Comparison of ENCODE assay signal across 1 cellular context in the genomic region with DNA sequence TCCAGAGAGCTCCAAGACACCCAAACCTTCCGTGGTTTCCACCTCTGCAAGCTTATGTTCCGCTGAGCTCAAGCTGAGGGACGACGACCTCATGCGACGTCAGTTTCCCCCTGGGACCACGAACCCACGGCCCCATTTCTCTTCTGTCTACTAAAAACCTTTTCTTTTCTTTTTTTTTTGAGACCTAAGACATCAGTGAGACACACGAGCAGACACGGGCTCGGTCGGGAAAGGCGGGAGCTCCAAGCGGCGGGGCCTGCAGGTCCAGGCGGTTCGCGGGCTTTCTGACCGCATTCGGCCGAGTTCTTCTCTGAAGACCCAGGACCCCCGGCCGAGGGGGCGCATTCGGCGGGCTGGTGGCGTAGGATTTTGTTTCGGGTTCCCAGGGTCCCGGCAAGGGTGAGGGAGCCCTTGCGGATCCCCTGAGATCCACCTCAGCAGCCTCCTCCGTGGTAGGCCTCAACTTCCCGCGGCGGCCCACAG.
TF ChIP-seq lines count a peak whose summit lies in the region.

No MANE protein-coding gene starts in this region.

TF ChIP-seq in K562, 482 proteins besides CTCF, POLR2A, EP300 and RAD21 (continued from another document):
- TF ChIP-seq, protein P1, sequence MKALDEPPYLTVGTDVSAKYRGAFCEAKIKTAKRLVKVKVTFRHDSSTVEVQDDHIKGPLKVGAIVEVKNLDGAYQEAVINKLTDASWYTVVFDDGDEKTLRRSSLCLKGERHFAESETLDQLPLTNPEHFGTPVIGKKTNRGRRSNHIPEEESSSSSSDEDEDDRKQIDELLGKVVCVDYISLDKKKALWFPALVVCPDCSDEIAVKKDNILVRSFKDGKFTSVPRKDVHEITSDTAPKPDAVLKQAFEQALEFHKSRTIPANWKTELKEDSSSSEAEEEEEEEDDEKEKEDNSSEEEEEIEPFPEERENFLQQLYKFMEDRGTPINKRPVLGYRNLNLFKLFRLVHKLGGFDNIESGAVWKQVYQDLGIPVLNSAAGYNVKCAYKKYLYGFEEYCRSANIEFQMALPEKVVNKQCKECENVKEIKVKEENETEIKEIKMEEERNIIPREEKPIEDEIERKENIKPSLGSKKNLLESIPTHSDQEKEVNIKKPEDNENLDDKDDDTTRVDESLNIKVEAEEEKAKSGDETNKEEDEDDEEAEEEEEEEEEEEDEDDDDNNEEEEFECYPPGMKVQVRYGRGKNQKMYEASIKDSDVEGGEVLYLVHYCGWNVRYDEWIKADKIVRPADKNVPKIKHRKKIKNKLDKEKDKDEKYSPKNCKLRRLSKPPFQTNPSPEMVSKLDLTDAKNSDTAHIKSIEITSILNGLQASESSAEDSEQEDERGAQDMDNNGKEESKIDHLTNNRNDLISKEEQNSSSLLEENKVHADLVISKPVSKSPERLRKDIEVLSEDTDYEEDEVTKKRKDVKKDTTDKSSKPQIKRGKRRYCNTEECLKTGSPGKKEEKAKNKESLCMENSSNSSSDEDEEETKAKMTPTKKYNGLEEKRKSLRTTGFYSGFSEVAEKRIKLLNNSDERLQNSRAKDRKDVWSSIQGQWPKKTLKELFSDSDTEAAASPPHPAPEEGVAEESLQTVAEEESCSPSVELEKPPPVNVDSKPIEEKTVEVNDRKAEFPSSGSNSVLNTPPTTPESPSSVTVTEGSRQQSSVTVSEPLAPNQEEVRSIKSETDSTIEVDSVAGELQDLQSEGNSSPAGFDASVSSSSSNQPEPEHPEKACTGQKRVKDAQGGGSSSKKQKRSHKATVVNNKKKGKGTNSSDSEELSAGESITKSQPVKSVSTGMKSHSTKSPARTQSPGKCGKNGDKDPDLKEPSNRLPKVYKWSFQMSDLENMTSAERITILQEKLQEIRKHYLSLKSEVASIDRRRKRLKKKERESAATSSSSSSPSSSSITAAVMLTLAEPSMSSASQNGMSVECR (CRISPR knock-in tag; IDR thresholded peaks at IDR 0.05): peak; percentile 68; the same call in 1 of the 2 replicates
- TF ChIP-seq HDAC1 (IDR thresholded peaks at IDR 0.05): peak in 1 of 2 experiments; percentile 15; a peak in 1 of 4 replicates
- no peak for TF ChIP-seq TRIM24 (IDR thresholded peaks at IDR 0.05)
- TF ChIP-seq, protein P2, sequence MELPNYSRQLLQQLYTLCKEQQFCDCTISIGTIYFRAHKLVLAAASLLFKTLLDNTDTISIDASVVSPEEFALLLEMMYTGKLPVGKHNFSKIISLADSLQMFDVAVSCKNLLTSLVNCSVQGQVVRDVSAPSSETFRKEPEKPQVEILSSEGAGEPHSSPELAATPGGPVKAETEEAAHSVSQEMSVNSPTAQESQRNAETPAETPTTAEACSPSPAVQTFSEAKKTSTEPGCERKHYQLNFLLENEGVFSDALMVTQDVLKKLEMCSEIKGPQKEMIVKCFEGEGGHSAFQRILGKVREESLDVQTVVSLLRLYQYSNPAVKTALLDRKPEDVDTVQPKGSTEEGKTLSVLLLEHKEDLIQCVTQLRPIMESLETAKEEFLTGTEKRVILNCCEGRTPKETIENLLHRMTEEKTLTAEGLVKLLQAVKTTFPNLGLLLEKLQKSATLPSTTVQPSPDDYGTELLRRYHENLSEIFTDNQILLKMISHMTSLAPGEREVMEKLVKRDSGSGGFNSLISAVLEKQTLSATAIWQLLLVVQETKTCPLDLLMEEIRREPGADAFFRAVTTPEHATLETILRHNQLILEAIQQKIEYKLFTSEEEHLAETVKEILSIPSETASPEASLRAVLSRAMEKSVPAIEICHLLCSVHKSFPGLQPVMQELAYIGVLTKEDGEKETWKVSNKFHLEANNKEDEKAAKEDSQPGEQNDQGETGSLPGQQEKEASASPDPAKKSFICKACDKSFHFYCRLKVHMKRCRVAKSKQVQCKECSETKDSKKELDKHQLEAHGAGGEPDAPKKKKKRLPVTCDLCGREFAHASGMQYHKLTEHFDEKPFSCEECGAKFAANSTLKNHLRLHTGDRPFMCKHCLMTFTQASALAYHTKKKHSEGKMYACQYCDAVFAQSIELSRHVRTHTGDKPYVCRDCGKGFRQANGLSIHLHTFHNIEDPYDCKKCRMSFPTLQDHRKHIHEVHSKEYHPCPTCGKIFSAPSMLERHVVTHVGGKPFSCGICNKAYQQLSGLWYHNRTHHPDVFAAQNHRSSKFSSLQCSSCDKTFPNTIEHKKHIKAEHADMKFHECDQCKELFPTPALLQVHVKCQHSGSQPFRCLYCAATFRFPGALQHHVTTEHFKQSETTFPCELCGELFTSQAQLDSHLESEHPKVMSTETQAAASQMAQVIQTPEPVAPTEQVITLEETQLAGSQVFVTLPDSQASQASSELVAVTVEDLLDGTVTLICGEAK (IDR thresholded peaks at IDR 0.05): no peak
- TF ChIP-seq, protein P2 (CRISPR knock-in tag; IDR thresholded peaks at IDR 0.05): no peak
- no peak for TF ChIP-seq ZNF445 (CRISPR knock-in tag; IDR thresholded peaks at IDR 0.05; ENCODE audit: low read depth)
- no peak for TF ChIP-seq NONO (IDR thresholded peaks at IDR 0.05; ENCODE audit: low read depth in 2 of 2, low read length in 1 of 2)
- TF ChIP-seq, protein P3, sequence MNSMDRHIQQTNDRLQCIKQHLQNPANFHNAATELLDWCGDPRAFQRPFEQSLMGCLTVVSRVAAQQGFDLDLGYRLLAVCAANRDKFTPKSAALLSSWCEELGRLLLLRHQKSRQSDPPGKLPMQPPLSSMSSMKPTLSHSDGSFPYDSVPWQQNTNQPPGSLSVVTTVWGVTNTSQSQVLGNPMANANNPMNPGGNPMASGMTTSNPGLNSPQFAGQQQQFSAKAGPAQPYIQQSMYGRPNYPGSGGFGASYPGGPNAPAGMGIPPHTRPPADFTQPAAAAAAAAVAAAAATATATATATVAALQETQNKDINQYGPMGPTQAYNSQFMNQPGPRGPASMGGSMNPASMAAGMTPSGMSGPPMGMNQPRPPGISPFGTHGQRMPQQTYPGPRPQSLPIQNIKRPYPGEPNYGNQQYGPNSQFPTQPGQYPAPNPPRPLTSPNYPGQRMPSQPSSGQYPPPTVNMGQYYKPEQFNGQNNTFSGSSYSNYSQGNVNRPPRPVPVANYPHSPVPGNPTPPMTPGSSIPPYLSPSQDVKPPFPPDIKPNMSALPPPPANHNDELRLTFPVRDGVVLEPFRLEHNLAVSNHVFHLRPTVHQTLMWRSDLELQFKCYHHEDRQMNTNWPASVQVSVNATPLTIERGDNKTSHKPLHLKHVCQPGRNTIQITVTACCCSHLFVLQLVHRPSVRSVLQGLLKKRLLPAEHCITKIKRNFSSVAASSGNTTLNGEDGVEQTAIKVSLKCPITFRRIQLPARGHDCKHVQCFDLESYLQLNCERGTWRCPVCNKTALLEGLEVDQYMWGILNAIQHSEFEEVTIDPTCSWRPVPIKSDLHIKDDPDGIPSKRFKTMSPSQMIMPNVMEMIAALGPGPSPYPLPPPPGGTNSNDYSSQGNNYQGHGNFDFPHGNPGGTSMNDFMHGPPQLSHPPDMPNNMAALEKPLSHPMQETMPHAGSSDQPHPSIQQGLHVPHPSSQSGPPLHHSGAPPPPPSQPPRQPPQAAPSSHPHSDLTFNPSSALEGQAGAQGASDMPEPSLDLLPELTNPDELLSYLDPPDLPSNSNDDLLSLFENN (IDR thresholded peaks at IDR 0.05; ENCODE audit: low read depth in 2 of 2, low read length in 2 of 2): no peak
- TF ChIP-seq, protein P4, sequence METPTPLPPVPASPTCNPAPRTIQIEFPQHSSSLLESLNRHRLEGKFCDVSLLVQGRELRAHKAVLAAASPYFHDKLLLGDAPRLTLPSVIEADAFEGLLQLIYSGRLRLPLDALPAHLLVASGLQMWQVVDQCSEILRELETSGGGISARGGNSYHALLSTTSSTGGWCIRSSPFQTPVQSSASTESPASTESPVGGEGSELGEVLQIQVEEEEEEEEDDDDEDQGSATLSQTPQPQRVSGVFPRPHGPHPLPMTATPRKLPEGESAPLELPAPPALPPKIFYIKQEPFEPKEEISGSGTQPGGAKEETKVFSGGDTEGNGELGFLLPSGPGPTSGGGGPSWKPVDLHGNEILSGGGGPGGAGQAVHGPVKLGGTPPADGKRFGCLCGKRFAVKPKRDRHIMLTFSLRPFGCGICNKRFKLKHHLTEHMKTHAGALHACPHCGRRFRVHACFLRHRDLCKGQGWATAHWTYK (CRISPR knock-in tag; IDR thresholded peaks at IDR 0.05): no peak
- no peak for TF ChIP-seq SREBF2 (CRISPR knock-in tag; IDR thresholded peaks at IDR 0.05)
- TF ChIP-seq ZNF444 (CRISPR knock-in tag; IDR thresholded peaks at IDR 0.05): no peak
- TF ChIP-seq, protein P5, sequence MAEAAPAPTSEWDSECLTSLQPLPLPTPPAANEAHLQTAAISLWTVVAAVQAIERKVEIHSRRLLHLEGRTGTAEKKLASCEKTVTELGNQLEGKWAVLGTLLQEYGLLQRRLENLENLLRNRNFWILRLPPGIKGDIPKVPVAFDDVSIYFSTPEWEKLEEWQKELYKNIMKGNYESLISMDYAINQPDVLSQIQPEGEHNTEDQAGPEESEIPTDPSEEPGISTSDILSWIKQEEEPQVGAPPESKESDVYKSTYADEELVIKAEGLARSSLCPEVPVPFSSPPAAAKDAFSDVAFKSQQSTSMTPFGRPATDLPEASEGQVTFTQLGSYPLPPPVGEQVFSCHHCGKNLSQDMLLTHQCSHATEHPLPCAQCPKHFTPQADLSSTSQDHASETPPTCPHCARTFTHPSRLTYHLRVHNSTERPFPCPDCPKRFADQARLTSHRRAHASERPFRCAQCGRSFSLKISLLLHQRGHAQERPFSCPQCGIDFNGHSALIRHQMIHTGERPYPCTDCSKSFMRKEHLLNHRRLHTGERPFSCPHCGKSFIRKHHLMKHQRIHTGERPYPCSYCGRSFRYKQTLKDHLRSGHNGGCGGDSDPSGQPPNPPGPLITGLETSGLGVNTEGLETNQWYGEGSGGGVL (CRISPR knock-in tag; IDR thresholded peaks at IDR 0.05): no peak
- TF ChIP-seq BRD9 (IDR thresholded peaks at IDR 0.05; ENCODE audit: low read depth, partially characterized antibody): peak; percentile 61
- TF ChIP-seq CTBP1 (IDR thresholded peaks at IDR 0.05; ENCODE audit: borderline replicate concordance): no peak
- TF ChIP-seq ZC3H11A (IDR thresholded peaks at IDR 0.05; ENCODE audit: low read depth, low read length): no peak
- TF ChIP-seq, protein P6, sequence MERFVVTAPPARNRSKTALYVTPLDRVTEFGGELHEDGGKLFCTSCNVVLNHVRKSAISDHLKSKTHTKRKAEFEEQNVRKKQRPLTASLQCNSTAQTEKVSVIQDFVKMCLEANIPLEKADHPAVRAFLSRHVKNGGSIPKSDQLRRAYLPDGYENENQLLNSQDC (CRISPR knock-in tag; IDR thresholded peaks at IDR 0.05): no peak
- no peak for TF ChIP-seq HCFC1 (IDR thresholded peaks at IDR 0.05; ENCODE audit: low read depth, low read length)
- no peak for TF ChIP-seq L3MBTL2 (IDR thresholded peaks at IDR 0.05)
- TF ChIP-seq RFX7 (CRISPR knock-in tag; IDR thresholded peaks at IDR 0.05): no peak
- no peak for TF ChIP-seq EZH2 (IDR thresholded peaks at IDR 0.05; ENCODE audit: borderline replicate concordance, low read depth, low read length)
- TF ChIP-seq, protein P7, sequence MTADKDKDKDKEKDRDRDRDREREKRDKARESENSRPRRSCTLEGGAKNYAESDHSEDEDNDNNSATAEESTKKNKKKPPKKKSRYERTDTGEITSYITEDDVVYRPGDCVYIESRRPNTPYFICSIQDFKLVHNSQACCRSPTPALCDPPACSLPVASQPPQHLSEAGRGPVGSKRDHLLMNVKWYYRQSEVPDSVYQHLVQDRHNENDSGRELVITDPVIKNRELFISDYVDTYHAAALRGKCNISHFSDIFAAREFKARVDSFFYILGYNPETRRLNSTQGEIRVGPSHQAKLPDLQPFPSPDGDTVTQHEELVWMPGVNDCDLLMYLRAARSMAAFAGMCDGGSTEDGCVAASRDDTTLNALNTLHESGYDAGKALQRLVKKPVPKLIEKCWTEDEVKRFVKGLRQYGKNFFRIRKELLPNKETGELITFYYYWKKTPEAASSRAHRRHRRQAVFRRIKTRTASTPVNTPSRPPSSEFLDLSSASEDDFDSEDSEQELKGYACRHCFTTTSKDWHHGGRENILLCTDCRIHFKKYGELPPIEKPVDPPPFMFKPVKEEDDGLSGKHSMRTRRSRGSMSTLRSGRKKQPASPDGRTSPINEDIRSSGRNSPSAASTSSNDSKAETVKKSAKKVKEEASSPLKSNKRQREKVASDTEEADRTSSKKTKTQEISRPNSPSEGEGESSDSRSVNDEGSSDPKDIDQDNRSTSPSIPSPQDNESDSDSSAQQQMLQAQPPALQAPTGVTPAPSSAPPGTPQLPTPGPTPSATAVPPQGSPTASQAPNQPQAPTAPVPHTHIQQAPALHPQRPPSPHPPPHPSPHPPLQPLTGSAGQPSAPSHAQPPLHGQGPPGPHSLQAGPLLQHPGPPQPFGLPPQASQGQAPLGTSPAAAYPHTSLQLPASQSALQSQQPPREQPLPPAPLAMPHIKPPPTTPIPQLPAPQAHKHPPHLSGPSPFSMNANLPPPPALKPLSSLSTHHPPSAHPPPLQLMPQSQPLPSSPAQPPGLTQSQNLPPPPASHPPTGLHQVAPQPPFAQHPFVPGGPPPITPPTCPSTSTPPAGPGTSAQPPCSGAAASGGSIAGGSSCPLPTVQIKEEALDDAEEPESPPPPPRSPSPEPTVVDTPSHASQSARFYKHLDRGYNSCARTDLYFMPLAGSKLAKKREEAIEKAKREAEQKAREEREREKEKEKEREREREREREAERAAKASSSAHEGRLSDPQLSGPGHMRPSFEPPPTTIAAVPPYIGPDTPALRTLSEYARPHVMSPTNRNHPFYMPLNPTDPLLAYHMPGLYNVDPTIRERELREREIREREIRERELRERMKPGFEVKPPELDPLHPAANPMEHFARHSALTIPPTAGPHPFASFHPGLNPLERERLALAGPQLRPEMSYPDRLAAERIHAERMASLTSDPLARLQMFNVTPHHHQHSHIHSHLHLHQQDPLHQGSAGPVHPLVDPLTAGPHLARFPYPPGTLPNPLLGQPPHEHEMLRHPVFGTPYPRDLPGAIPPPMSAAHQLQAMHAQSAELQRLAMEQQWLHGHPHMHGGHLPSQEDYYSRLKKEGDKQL (CRISPR knock-in tag; IDR thresholded peaks at IDR 0.05; ENCODE audit: borderline replicate concordance): no peak
- no peak for TF ChIP-seq SAFB2 (IDR thresholded peaks at IDR 0.05; ENCODE audit: borderline replicate concordance, low read depth, low read length, severe bottlenecking)
- TF ChIP-seq BDP1 (IDR thresholded peaks at IDR 0.05; ENCODE audit: insufficient read depth, insufficient read length): no peak
